2 cellular contexts compared by ENCODE assay signal in genomic region chr12:125221602-125222001, GRCh38.
TF ChIP-seq lines count a peak whose summit lies in the region.

No MANE protein-coding gene starts in this region.

TF ChIP-seq in HepG2, 621 proteins besides CTCF, POLR2A, EP300 and RAD21:
- TF ChIP-seq ZFP36 (IDR thresholded peaks at IDR 0.05; ENCODE audit: borderline replicate concordance, low read depth, low read length, partially characterized antibody) (peak; percentile 45), ZNF224 (CRISPR knock-in tag; IDR thresholded peaks at IDR 0.05) (no peak)

TF ChIP-seq in K562, 482 proteins besides CTCF, POLR2A, EP300 and RAD21:
- TF ChIP-seq ELK3 (CRISPR knock-in tag; IDR thresholded peaks at IDR 0.05): no peak
- TF ChIP-seq RBM25 (IDR thresholded peaks at IDR 0.05; ENCODE audit: low read depth, low read length, severe bottlenecking): peak; percentile 52
- TF ChIP-seq ERF (CRISPR knock-in tag; IDR thresholded peaks at IDR 0.05): no peak
- TF ChIP-seq ZFP36 (IDR thresholded peaks at IDR 0.05; ENCODE audit: low read depth, low read length, partially characterized antibody): peak; percentile 96
- TF ChIP-seq ZNF436 (CRISPR knock-in tag; IDR thresholded peaks at IDR 0.05): peak; percentile 39; the same call in 1 of the 2 replicates
- TF ChIP-seq KLF13 (tag; IDR thresholded peaks at IDR 0.05; ENCODE audit: borderline replicate concordance, low read depth): no peak
